In the genomic region with DNA sequence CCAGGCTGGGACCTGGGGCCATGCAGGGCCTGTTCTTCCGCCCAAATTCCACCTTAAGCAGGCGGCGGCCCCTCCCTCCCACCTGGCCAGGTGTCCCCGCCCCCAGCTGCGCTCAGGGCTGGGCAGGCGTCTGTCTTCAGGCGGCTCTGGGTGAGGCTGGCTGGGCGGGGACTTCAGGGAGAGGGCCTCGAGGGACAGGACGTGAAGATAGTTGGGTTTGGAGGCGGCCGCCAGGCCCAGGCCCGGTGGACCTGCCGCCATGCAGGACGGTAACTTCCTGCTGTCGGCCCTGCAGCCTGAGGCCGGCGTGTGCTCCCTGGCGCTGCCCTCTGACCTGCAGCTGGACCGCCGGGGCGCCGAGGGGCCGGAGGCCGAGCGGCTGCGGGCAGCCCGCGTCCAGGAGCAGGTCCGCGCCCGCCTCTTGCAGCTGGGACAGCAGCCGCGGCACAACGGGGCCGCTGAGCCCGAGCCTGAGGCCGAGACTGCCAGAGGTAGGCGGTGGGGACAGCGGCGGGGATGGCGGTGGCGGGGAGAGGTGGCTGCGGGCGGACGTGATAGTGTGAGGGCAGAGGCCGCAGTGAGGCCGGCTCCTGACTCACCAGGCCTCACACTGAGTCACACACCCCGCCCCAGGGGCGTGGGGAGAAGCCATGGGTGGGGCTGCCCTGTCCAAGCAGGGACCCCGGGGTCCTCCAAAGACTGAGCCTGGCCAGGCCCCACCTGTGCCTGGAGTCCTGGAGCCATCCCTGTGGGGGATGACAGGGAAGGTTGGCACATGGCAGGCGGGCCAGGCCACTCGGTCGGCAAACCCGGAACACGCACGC, we compare ENCODE assay signal across 11 cellular contexts. TPM values are rescaled to one million over a fixed set of nuclear protein-coding genes. Genes with fewer than 3 reads are reported as not detected.
DNase-seq lines count a peak whose midpoint lies in the region; ATAC-seq and TF ChIP-seq lines count a peak whose summit lies in the region.
"Had no signal": no experiment of that assay in that cellular context is flagged by ENCODE, and none has a peak within 500 bp of the region (broad histone marks: within the 10 kb centered on the region; RNA-seq: fewer than 3 reads in every experiment).

A gene with protein sequence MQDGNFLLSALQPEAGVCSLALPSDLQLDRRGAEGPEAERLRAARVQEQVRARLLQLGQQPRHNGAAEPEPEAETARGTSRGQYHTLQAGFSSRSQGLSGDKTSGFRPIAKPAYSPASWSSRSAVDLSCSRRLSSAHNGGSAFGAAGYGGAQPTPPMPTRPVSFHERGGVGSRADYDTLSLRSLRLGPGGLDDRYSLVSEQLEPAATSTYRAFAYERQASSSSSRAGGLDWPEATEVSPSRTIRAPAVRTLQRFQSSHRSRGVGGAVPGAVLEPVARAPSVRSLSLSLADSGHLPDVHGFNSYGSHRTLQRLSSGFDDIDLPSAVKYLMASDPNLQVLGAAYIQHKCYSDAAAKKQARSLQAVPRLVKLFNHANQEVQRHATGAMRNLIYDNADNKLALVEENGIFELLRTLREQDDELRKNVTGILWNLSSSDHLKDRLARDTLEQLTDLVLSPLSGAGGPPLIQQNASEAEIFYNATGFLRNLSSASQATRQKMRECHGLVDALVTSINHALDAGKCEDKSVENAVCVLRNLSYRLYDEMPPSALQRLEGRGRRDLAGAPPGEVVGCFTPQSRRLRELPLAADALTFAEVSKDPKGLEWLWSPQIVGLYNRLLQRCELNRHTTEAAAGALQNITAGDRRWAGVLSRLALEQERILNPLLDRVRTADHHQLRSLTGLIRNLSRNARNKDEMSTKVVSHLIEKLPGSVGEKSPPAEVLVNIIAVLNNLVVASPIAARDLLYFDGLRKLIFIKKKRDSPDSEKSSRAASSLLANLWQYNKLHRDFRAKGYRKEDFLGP (plus strand): TSS at position 176 of the 824 bp plus-strand sequence. CDS start 84 bp downstream, at position 260.

- H3K9me3 Mint-ChIP-seq in WTC11 (peaks cover 3% of the 10 kb centered on the region; the same call in 1 of the 2 replicates), endothelial cell (ENCODE audit: unreplicated experiment) (no peaks in the 10 kb centered on the region)

- intact Hi-C loops in upper lobe of right lung (cut with DNase I), result no loop called here

- no peaks in the 10 kb centered on the region for H3K36me3 ChIP-seq in upper lobe of right lung

- H3K27ac ChIP-seq in upper lobe of right lung, result peak within 1 kb of the TSS; percentile 65

- H3K4me1 Mint-ChIP-seq in WTC11, result peaks cover 6% of the 10 kb centered on the region
- no peaks in the 10 kb centered on the region for H3K4me1 Mint-ChIP-seq in endothelial cell (ENCODE audit: unreplicated experiment)
- H3K4me1 Mint-ChIP-seq: activated naive CD4-positive, alpha-beta T cell treated with anti-CD3 and anti-CD28 coated beads, Interleukin-2, amount 10 ng/mL, durations not matched to agents 7 days and 5 days had no signal

- H3K36me3 Mint-ChIP-seq in WTC11, result peaks cover 8% of the 10 kb centered on the region
- no peaks in the 10 kb centered on the region for H3K36me3 Mint-ChIP-seq in endothelial cell (ENCODE audit: low read depth, unreplicated experiment)

- DNase-seq in NCI-H1417 (lab: John Stamatoyannopoulos, UW) (peak; percentile 42 to 78 (median 47)), NCI-H1417 treated with DMSO at 0.1 percent for 48 hours (lab: John Stamatoyannopoulos, UW) (no peak), WTC11 (ENCODE audit: low spot score) (peak; percentile 75), iPS-NIHi7 (ENCODE audit: extremely low spot score) (peak; percentile 86), upper lobe of right lung (peak; percentile 94), endothelial cell (ENCODE audit: low spot score) (no peak), hypothalamus (lab: John Stamatoyannopoulos, UW) (no peak)
- DNase-seq in activated CD4-positive, alpha-beta T cell treated with anti-CD3 and anti-CD28 coated beads for 48 hours, result no peak
- DNase-seq: activated naive CD4-positive, alpha-beta T cell treated with anti-CD3 and anti-CD28 coated beads, Interleukin-2, amount 10 ng/mL, durations not matched to agents 7 days and 5 days; NCI-H1105 treated with DMSO at 0.1 percent for 48 hours; stimulated activated naive CD4-positive, alpha-beta T cell had no signal

- H3K4me1 ChIP-seq in upper lobe of right lung, result peaks cover 3% of the 10 kb centered on the region

- no peaks in the 10 kb centered on the region for H3K9me3 ChIP-seq in upper lobe of right lung

- CTCF ChIA-PET in WTC11 (lab: Charles Lee), result interaction anchor here (0.5 to 1.1 kb wide), 4 partner anchors 23 to 157 kb away, joined by 3 to 8 read pairs (median 4); no protein-coding TSS in a partner anchor

- H3K27me3 ChIP-seq in upper lobe of right lung, result no peaks in the 10 kb centered on the region

- H3K27me3 Mint-ChIP-seq in WTC11 (ENCODE audit: low read depth), result 0 out of 2 replicates have a peak, but pooled peaks cover 2% of the 10 kb centered on the region
- peaks cover 2% of the 10 kb centered on the region for H3K27me3 Mint-ChIP-seq in endothelial cell (ENCODE audit: unreplicated experiment)

- H3K27ac Mint-ChIP-seq in WTC11 (0 out of 2 replicates have a peak within 1 kb of the TSS, but pooled peaks have one; percentile 72), endothelial cell (ENCODE audit: unreplicated experiment) (no peak within 1 kb of the TSS)
- H3K27ac Mint-ChIP-seq: activated naive CD4-positive, alpha-beta T cell treated with anti-CD3 and anti-CD28 coated beads, Interleukin-2, amount 10 ng/mL, durations not matched to agents 7 days and 5 days had no signal

- POLR2A ChIA-PET in WTC11 (lab: Charles Lee), result interaction anchor here (0.6 to 1.0 kb wide), 4 partner anchors 10 to 143 kb away, joined by 3 to 4 read pairs (median 3); a partner anchor contains a TSS

- H3K4me3 ChIP-seq in upper lobe of right lung, result peak within 1 kb of the TSS; percentile 48

- TF ChIP-seq CTCF in WTC11 (IDR thresholded peaks at IDR 0.05) (no peak), upper lobe of right lung (IDR thresholded peaks at IDR 0.05) (no peak), endothelial cell (IDR thresholded peaks at IDR 0.05; ENCODE audit: unreplicated experiment) (no peak)

- H3K4me3 Mint-ChIP-seq in WTC11 (peak within 1 kb of the TSS; percentile 63), endothelial cell (ENCODE audit: unreplicated experiment) (no peak within 1 kb of the TSS)
- H3K4me3 Mint-ChIP-seq: activated naive CD4-positive, alpha-beta T cell treated with anti-CD3 and anti-CD28 coated beads, Interleukin-2, amount 10 ng/mL, durations not matched to agents 7 days and 5 days had no signal

- ATAC-seq in WTC11 (peak; percentile 67), upper lobe of right lung (peak; percentile 89)

TF ChIP-seq in WTC11, 78 proteins besides CTCF, POLR2A, EP300 and RAD21 (continues in another document):
- no peak for TF ChIP-seq RORB (CRISPR knock-in tag; IDR thresholded peaks at IDR 0.05)
- no peak for TF ChIP-seq TP53 (CRISPR knock-in tag; IDR thresholded peaks at IDR 0.05)
- TF ChIP-seq ETV6 (CRISPR knock-in tag; IDR thresholded peaks at IDR 0.05), result no peak
- TF ChIP-seq SOX15 (CRISPR knock-in tag; IDR thresholded peaks at IDR 0.05), result no peak
- peak; percentile 45; the same call in 1 of the 2 replicates for TF ChIP-seq ZNF121 (CRISPR knock-in tag; IDR thresholded peaks at IDR 0.05)
- no peak for TF ChIP-seq JAZF1 (CRISPR knock-in tag; IDR thresholded peaks at IDR 0.05)
- TF ChIP-seq FOXJ3 (CRISPR knock-in tag; IDR thresholded peaks at IDR 0.05; ENCODE audit: borderline replicate concordance), result no peak
- TF ChIP-seq, protein P1, sequence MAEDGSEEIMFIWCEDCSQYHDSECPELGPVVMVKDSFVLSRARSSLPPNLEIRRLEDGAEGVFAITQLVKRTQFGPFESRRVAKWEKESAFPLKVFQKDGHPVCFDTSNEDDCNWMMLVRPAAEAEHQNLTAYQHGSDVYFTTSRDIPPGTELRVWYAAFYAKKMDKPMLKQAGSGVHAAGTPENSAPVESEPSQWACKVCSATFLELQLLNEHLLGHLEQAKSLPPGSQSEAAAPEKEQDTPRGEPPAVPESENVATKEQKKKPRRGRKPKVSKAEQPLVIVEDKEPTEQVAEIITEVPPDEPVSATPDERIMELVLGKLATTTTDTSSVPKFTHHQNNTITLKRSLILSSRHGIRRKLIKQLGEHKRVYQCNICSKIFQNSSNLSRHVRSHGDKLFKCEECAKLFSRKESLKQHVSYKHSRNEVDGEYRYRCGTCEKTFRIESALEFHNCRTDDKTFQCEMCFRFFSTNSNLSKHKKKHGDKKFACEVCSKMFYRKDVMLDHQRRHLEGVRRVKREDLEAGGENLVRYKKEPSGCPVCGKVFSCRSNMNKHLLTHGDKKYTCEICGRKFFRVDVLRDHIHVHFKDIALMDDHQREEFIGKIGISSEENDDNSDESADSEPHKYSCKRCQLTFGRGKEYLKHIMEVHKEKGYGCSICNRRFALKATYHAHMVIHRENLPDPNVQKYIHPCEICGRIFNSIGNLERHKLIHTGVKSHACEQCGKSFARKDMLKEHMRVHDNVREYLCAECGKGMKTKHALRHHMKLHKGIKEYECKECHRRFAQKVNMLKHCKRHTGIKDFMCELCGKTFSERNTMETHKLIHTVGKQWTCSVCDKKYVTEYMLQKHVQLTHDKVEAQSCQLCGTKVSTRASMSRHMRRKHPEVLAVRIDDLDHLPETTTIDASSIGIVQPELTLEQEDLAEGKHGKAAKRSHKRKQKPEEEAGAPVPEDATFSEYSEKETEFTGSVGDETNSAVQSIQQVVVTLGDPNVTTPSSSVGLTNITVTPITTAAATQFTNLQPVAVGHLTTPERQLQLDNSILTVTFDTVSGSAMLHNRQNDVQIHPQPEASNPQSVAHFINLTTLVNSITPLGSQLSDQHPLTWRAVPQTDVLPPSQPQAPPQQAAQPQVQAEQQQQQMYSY (CRISPR knock-in tag; IDR thresholded peaks at IDR 0.05), result no peak
- no peak for TF ChIP-seq ZNF138 (CRISPR knock-in tag; conservative IDR thresholded peaks at IDR 0.05)
- no peak for TF ChIP-seq MYBL2 (CRISPR knock-in tag; IDR thresholded peaks at IDR 0.05)
- TF ChIP-seq, protein P2, sequence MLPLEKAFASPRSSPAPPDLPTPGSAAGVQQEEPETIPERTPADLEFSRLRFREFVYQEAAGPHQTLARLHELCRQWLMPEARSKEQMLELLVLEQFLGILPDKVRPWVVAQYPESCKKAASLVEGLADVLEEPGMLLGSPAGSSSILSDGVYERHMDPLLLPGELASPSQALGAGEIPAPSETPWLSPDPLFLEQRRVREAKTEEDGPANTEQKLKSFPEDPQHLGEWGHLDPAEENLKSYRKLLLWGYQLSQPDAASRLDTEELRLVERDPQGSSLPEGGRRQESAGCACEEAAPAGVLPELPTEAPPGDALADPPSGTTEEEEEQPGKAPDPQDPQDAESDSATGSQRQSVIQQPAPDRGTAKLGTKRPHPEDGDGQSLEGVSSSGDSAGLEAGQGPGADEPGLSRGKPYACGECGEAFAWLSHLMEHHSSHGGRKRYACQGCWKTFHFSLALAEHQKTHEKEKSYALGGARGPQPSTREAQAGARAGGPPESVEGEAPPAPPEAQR (CRISPR knock-in tag; IDR thresholded peaks at IDR 0.05), result no peak

RNA-seq across cellular contexts. Expression of the gene that starts here (rescaled TPM):
- total RNA-seq in WTC11 (2021) (17.3 to 23.4 TPM (median 21.4 TPM) in 3 replicates), upper lobe of right lung (40.4 TPM), endothelial cell (ENCODE audit: unreplicated experiment) (0.49 TPM)

Comparison
In these comparisons a context has a peak if more than half of its experiments do, and no peak if none do; other contexts are left out.
1. RNA of the gene that starts here (total RNA-seq): 40.4 TPM in upper lobe of right lung (single experiment) and 17.3 to 23.4 TPM in WTC11; 0.49 TPM in endothelial cell (single experiment); every median in the first group is over 10 times any median in the second.
2. DNase-seq: peak in NCI-H1417 (3 of 3), WTC11 (single experiment), iPS-NIHi7 (single experiment) and upper lobe of right lung (single experiment); none in NCI-H1417 treated with DMSO at 0.1 percent for 48 hours (single experiment), endothelial cell (single experiment), activated CD4-positive, alpha-beta T cell treated with anti-CD3 and anti-CD28 coated beads for 48 hours (single experiment) and hypothalamus (0 of 51).